In genomic region chr22:25166266-25167056, GRCh38 we compare ENCODE assay signal across 1 cellular context.
TF ChIP-seq lines count a peak whose summit lies in the region.

No MANE protein-coding gene starts in this region.

TF ChIP-seq in HCT116, 20 proteins besides CTCF, POLR2A, EP300 and RAD21 (continued from another document):
- no peak for TF ChIP-seq CBX3 (IDR thresholded peaks at IDR 0.05; ENCODE audit: low read depth)
- no peak for TF ChIP-seq ELF1 (IDR thresholded peaks at IDR 0.05; ENCODE audit: borderline replicate concordance, low read depth)
- no peak for TF ChIP-seq EZH2 (IDR thresholded peaks at IDR 0.05)
- TF ChIP-seq TCF7L2 (IDR thresholded peaks at IDR 0.05; ENCODE audit: borderline replicate concordance, extremely low read depth, insufficient read depth, insufficient read length): no peak
- no peak for TF ChIP-seq SP1 (IDR thresholded peaks at IDR 0.05; ENCODE audit: low read depth)
- no peak for TF ChIP-seq EZH2phosphoT487 (IDR thresholded peaks at IDR 0.05; ENCODE audit: borderline replicate concordance)
- no peak for TF ChIP-seq REST (IDR thresholded peaks at IDR 0.05; ENCODE audit: low read depth)
- TF ChIP-seq FOSL1 (IDR thresholded peaks at IDR 0.05; ENCODE audit: low read depth): no peak
- no peak for TF ChIP-seq JUND (IDR thresholded peaks at IDR 0.05)
- no peak for TF ChIP-seq SIN3A (IDR thresholded peaks at IDR 0.05; ENCODE audit: low read depth)
- TF ChIP-seq ZBTB33 (IDR thresholded peaks at IDR 0.05; ENCODE audit: extremely low read depth, insufficient replicate concordance, low read length): no peak
- no peak for TF ChIP-seq ATF3 (IDR thresholded peaks at IDR 0.05)
- TF ChIP-seq ZFX (IDR thresholded peaks at IDR 0.05): no peak
- no peak for TF ChIP-seq SRF (IDR thresholded peaks at IDR 0.05; ENCODE audit: low read depth)
- TF ChIP-seq EGR1 (IDR thresholded peaks at IDR 0.05; ENCODE audit: low read depth): no peak
